Comparison of ENCODE assay signal across 8 cellular contexts in the genomic region with DNA sequence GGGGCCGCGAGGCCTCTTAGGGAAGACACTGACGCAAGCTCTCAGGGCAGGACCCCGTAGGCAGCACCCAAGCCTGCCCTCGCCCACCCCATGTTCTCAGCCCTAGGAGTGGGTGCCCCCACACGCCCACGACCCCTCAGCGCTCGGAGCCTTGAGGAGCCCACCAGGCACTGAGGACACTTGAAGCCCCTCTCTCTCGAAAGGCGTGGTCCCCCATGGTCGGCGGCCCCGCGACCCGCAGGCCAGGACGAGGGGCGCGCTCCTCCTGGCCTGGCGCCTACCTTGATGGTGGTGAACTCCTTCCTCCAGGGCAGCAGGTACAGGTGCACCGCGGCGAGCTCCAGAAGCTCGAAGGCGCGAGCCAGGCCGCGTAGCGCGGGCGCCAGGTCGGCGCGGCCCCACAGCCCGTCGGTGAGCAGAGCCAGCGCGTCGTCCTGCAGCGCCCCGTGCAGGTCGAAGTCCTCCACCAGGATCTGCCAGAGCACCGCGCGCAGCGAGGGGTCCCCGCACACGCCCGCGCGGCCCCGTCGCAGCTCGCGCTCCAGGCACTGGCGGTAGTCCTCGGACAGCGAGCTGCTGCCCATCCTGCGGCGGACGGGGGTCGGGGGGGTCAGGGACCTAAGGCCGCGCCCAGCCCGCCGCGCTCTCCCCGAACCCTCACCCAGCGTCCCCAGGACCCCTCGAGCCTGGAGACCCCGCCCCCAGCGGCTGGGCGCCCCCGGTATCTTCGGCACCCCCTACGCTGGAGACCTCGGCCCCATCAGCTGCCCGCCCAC. TPM values are rescaled to one million over a fixed set of nuclear protein-coding genes. Genes with fewer than 3 reads are reported as not detected.
A peak's percentile ranks its signal among the peaks of the same experiment; 100 is the strongest.
DNase-seq lines count a peak whose midpoint lies in the region; ATAC-seq and TF ChIP-seq lines count a peak whose summit lies in the region.

No MANE protein-coding gene starts in this region.

- intact Hi-C loops in CD14-positive monocyte (cut with micrococcal nuclease), result loop anchor here (2.0 to 5.0 kb wide), 2 partner anchors 160 to 171 kb away; a partner anchor contains a TSS

- ATAC-seq in GM21515 (IDR thresholded peaks at IDR 0.05; ENCODE audit: unreplicated experiment) (peak; percentile 6), foreskin keratinocyte (peak; percentile 39), omental fat pad (ENCODE audit: low FRiP score) (peak; percentile 17), GM18858 (IDR thresholded peaks at IDR 0.05; ENCODE audit: unreplicated experiment) (no peak)

- TF ChIP-seq CTCF in CD14-positive monocyte (IDR thresholded peaks at IDR 0.05) (peak; percentile 13), foreskin keratinocyte (conservative IDR thresholded peaks at IDR 0.05) (peak; percentile 57), omental fat pad (IDR thresholded peaks at IDR 0.05) (no peak)

- no peaks in the 10 kb centered on the region for H3K27me3 ChIP-seq in foreskin keratinocyte

- no peaks in the 10 kb centered on the region for H3K4me1 ChIP-seq in foreskin keratinocyte

- no peaks in the 10 kb centered on the region for H3K9me3 Mint-ChIP-seq in CD14-positive monocyte

- H3K36me3 Mint-ChIP-seq in CD14-positive monocyte, result peaks cover 5 to 8% of the 10 kb centered on the region in 2 donors

- H3K4me1 Mint-ChIP-seq in CD14-positive monocyte, result peaks cover 14% of the 10 kb centered on the region

- peak overlapping the region in 6 of 7 donors; percentile 46 to 92 (median 87) for H3K27ac Mint-ChIP-seq in CD14-positive monocyte

- no peak overlapping the region for H3K27ac ChIP-seq in foreskin keratinocyte

- H3K27me3 Mint-ChIP-seq in CD14-positive monocyte (ENCODE audit: low read depth in 3 of 3), result peaks cover 12 to 13% (median 13%) of the 10 kb centered on the region in 3 donors

- peak overlapping the region; percentile 78 to 85 for H3K4me3 Mint-ChIP-seq in CD14-positive monocyte

- DNase-seq in CD14-positive monocyte (ENCODE audit: low spot score) (no peak), NCI-H774 (lab: John Stamatoyannopoulos, UW) (peak; percentile 32), activated gamma-delta T cell (lab: John Stamatoyannopoulos, UW) (peak; percentile 49), foreskin keratinocyte (peak in 1 of 2 donors; percentile 66), omental fat pad (ENCODE audit: low spot score) (no peak), SKM-1 (lab: John Stamatoyannopoulos, UW; ENCODE audit: unreplicated experiment) (no peak)

RNA-seq across cellular contexts. Expression of a gene that starts 0.7 kb away (rescaled TPM):
- polyA plus RNA-seq in CD14-positive monocyte (10 to 100 TPM in 1 of 2 donors, 1 to 10 TPM in 1; 10.0 to 15.1 TPM), foreskin keratinocyte (5.7 and 6.1 TPM in 2 replicates)
- total RNA-seq in foreskin keratinocyte (5.4 and 5.6 TPM in 2 replicates), omental fat pad (10 to 100 TPM in 2 of 4 donors, 1 to 10 TPM in 2; 8.1 to 28.0 (median 17.3) TPM)

RNA-seq across cellular contexts. Expression of a gene that starts 14.3 kb away (rescaled TPM):
- 10 to 100 TPM; 16.5 to 18.3 TPM for polyA plus RNA-seq in CD14-positive monocyte
- 46.7 and 55.5 TPM in 2 replicates for total RNA-seq in foreskin keratinocyte
- 55.7 and 73.2 TPM in 2 replicates for polyA plus RNA-seq in foreskin keratinocyte
- total RNA-seq in omental fat pad, result 10 to 100 TPM; 32.1 to 46.8 (median 38.3) TPM

RNA-seq across cellular contexts. Expression of a gene that starts 19.9 kb away (rescaled TPM):
- polyA plus RNA-seq in CD14-positive monocyte, result 1 to 10 TPM; 1.2 to 1.6 TPM
- 3.9 and 5.0 TPM in 2 replicates for total RNA-seq in foreskin keratinocyte
- 4.5 and 4.9 TPM in 2 replicates for polyA plus RNA-seq in foreskin keratinocyte
- 1 to 10 TPM; 5.8 to 9.5 (median 7.8) TPM for total RNA-seq in omental fat pad

RNA-seq across cellular contexts. Expression of a gene that starts 20.5 kb away (rescaled TPM):
- polyA plus RNA-seq in CD14-positive monocyte (1 to 10 TPM; 2.2 to 3.2 TPM), foreskin keratinocyte (8.0 and 8.1 TPM in 2 replicates)
- total RNA-seq in foreskin keratinocyte (11.1 and 11.6 TPM in 2 replicates), omental fat pad (10 to 100 TPM; 20.2 to 45.6 (median 36.6) TPM)

RNA-seq across cellular contexts. Expression of a gene that starts 43.2 kb away (rescaled TPM):
- polyA plus RNA-seq in CD14-positive monocyte (1 to 10 TPM; 1.4 to 1.8 TPM), foreskin keratinocyte (15.0 and 16.0 TPM in 2 replicates)
- total RNA-seq in foreskin keratinocyte (10.6 and 11.8 TPM in 2 replicates), omental fat pad (1 to 10 TPM; 1.8 to 7.1 (median 4.3) TPM)

Comparison
In these comparisons a context has a peak if more than half of its experiments do, and no peak if none do; other contexts are left out.
1. DNase-seq: peak in NCI-H774 (single experiment) and activated gamma-delta T cell (single experiment); none in CD14-positive monocyte (single experiment), omental fat pad (single experiment) and SKM-1 (single experiment).
2. CTCF ChIP-seq: peak in CD14-positive monocyte (single experiment) and foreskin keratinocyte (single experiment); none in omental fat pad (0 of 3).